1 cellular context compared by ENCODE assay signal in the genomic region with DNA sequence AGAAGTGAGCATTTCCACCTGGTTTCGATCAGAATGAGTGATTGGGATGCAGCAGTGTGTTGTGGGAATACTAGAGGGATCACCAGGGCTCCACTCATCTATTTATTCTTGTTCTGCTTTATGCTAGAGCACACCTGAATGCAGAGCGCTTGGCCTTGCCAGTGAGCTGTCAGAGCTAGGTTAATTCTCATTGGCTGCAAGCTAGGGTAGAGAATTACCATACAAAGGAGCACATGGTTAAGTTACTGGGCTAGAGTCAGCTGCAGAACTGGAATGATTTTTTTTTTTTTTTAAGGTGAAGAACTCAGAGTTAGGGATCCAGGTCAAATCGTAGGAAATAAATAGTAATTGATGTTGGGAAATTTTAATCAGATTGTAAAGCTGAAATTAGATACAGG.
TF ChIP-seq lines count a peak whose summit lies in the region.

No MANE protein-coding gene starts in this region.

TF ChIP-seq in A549, 52 proteins besides CTCF, POLR2A, EP300 and RAD21:
- no peak for TF ChIP-seq CBX2 (IDR thresholded peaks at IDR 0.05; ENCODE audit: borderline replicate concordance, low read depth)
- TF ChIP-seq, protein P1, sequence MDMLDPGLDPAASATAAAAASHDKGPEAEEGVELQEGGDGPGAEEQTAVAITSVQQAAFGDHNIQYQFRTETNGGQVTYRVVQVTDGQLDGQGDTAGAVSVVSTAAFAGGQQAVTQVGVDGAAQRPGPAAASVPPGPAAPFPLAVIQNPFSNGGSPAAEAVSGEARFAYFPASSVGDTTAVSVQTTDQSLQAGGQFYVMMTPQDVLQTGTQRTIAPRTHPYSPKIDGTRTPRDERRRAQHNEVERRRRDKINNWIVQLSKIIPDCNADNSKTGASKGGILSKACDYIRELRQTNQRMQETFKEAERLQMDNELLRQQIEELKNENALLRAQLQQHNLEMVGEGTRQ (IDR thresholded peaks at IDR 0.05) = no peak
- TF ChIP-seq PHF8 (IDR thresholded peaks at IDR 0.05; ENCODE audit: borderline replicate concordance, low read depth) = no peak
- TF ChIP-seq E2F6 (IDR thresholded peaks at IDR 0.05; ENCODE audit: borderline replicate concordance, low read depth) = no peak
- no peak for TF ChIP-seq CEBPB (IDR thresholded peaks at IDR 0.05)
- no peak for TF ChIP-seq ZSCAN20 (CRISPR knock-in tag; IDR thresholded peaks at IDR 0.05)
- TF ChIP-seq RNF2 (IDR thresholded peaks at IDR 0.05; ENCODE audit: borderline replicate concordance, low read depth) = no peak
- no peak for TF ChIP-seq CHD4 (IDR thresholded peaks at IDR 0.05; ENCODE audit: borderline replicate concordance)
- TF ChIP-seq RFX5 (IDR thresholded peaks at IDR 0.05) = no peak
- no peak for TF ChIP-seq POLR2AphosphoS2 (conservative IDR thresholded peaks at IDR 0.05; ENCODE audit: low read length)
- TF ChIP-seq JUN (IDR thresholded peaks at IDR 0.05) = no peak
- no peak for TF ChIP-seq ZC3H11A (IDR thresholded peaks at IDR 0.05)
- no peak for TF ChIP-seq NR3C1 (IDR thresholded peaks at IDR 0.05)
- no peak for TF ChIP-seq RCOR1 (IDR thresholded peaks at IDR 0.05; ENCODE audit: low read depth, low read length)
TF ChIP-seq in A549: peak in this region for 0.
